In genomic region chr3:56314842-56315241, GRCh38 we compare ENCODE assay signal across 14 cellular contexts.
DNase-seq lines count a peak whose midpoint lies in the region; ATAC-seq and TF ChIP-seq lines count a peak whose summit lies in the region.
"Had no signal": no experiment of that assay in that cellular context is flagged by ENCODE, and none has a peak within 500 bp of the region (broad histone marks: within the 10 kb centered on the region; RNA-seq: fewer than 3 reads in every experiment).

No MANE protein-coding gene starts in this region.

- no peak overlapping the region for H3K27ac ChIP-seq in substantia nigra (ENCODE audit: low read depth, low read length, poor library complexity, severe bottlenecking)
- H3K27ac ChIP-seq: BLaER1 treated with 17β-estradiol and CSF1 and Interleukin-3, amounts not matched to agents 10 nM and 100 nM; spleen had no signal

- TF ChIP-seq CTCF in HFF-Myc (IDR thresholded peaks at IDR 0.05; ENCODE audit: low read depth, low read length, missing control alignments), result no peak
- TF ChIP-seq CTCF in cardiac fibroblast (IDR thresholded peaks at IDR 0.05; ENCODE audit: low read depth, low read length), result no peak

- DNase-seq in AG08396 (ENCODE audit: low spot score) (peak; percentile 12), HFF-Myc (ENCODE audit: extremely low read depth, low read depth) (peak; percentile 26), cardiac fibroblast (ENCODE audit: low read depth in 2 of 2) (peak; percentile 62 to 66), left kidney (ENCODE audit: low read depth, low spot score) (peak; percentile 39), substantia nigra (lab: John Stamatoyannopoulos, UW) (no peak)
- DNase-seq: activated naive CD8-positive, alpha-beta T cell treated with anti-CD3 and anti-CD28 coated beads, Interleukin-2, amount 50 U/mL, for 24 hours; KBM-7; NCI-H2029 treated with DMSO at 0.1 percent for 48 hours; nephron progenitor cell; spleen had no signal

- H3K4me3 ChIP-seq in HFF-Myc (replicated peaks; ENCODE audit: low read depth, low read length), result no peak overlapping the region
- H3K4me3 ChIP-seq in cardiac fibroblast (replicated peaks in 1 of 2; ENCODE audit: low read depth in 2 of 2, low read length in 2 of 2), result no peak overlapping the region
- H3K4me3 ChIP-seq: BLaER1 treated with 17β-estradiol and CSF1 and Interleukin-3, amounts not matched to agents 10 nM and 100 nM; spleen had no signal

- no peak for ATAC-seq in GM18909 (IDR thresholded peaks at IDR 0.05; ENCODE audit: poor library complexity, unreplicated experiment)
- ATAC-seq in GM18868 (IDR thresholded peaks at IDR 0.05; ENCODE audit: unreplicated experiment), result no peak
- no peak for ATAC-seq in GM19023 (IDR thresholded peaks at IDR 0.05; ENCODE audit: unreplicated experiment)
- ATAC-seq: activated naive CD8-positive, alpha-beta T cell treated with anti-CD3 and anti-CD28 coated beads, Interleukin-2, amount 50 U/mL, for 24 hours had no signal

Comparison
In these comparisons a context has a peak if more than half of its experiments do, and no peak if none do; other contexts are left out.
1. DNase-seq: peak in AG08396 (single experiment), HFF-Myc (single experiment), cardiac fibroblast (2 of 2) and left kidney (single experiment); none in substantia nigra (0 of 49).